ENCODE assay signal across 27 cellular contexts in the genomic region with DNA sequence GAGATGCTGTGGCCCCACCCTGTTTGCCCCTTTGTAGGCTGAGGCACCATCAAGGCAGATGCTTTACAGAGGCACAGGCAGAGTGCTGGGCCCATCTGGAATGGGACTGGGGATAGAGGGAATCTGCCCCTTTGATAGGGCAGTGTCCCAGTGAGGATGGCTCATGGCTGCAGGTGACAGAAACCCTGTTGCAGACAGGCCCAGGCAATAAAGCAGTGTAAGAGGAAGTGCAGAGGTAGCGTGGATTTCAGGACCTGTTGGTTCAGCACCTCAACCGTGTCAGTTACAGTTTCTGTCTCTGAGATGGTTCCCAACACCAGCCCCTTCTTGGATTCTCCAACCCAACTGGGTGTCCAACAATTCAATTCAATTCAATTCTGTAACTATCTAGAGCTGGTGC.
"Had no signal": no experiment of that assay in that cellular context is flagged by ENCODE, and none has a peak within 500 bp of the region (broad histone marks: within the 10 kb centered on the region; RNA-seq: fewer than 3 reads in every experiment).

No MANE protein-coding gene starts in this region.

- DNase-seq: activated CD4-positive, alpha-beta memory T cell treated with anti-CD3 and anti-CD28 coated beads, Interleukin-2, amount 10 ng/mL, durations not matched to agents 7 days and 5 days; activated CD4-positive, alpha-beta T cell treated with anti-CD3 and anti-CD28 coated beads for 36 hours; activated CD4-positive, alpha-beta T cell treated with anti-CD3 and anti-CD28 coated beads, Interleukin-2, amount 50 U/mL, for 1 hour; activated gamma-delta T cell; activated naive CD4-positive, alpha-beta T cell treated with anti-CD3 and anti-CD28 coated beads, Interleukin-2, amount 50 U/mL, for 16 hours; activated naive CD8-positive, alpha-beta T cell treated with anti-CD3 and anti-CD28 coated beads, Interleukin-2, amount 10 ng/mL, durations not matched to agents 7 days and 5 days; activated T-cell treated with anti-CD3 and anti-CD28 coated beads for 4 hours; activated T-cell treated with anti-CD3 and anti-CD28 coated beads, Interleukin-2, amount 50 U/mL, for 48 hours; anterior cingulate cortex; KG1; NCI-H1092; NCI-H1417; NCI-H2029; NCI-H2107; NCI-H2171 treated with DMSO at 0.1 percent for 48 hours; NCI-H226; NCI-H510A; NCI-H526 treated with DMSO at 0.1 percent for 48 hours; OCI-M1; RPMI8226; SK-N-SH; T-helper 1 cell had no signal

- H3K36me3 ChIP-seq: adrenal gland had no signal

- H3K9me2 ChIP-seq: SK-N-SH had no signal

- H3K27me3 Mint-ChIP-seq: activated naive CD8-positive, alpha-beta T cell treated with anti-CD3 and anti-CD28 coated beads, Interleukin-2, amount 10 ng/mL, durations not matched to agents 7 days and 5 days had no signal

- H3K9me3 ChIP-seq: adrenal gland, SK-N-SH had no signal

- H3K36me3 Mint-ChIP-seq: activated naive CD8-positive, alpha-beta T cell treated with anti-CD3 and anti-CD28 coated beads, Interleukin-2, amount 10 ng/mL, durations not matched to agents 7 days and 5 days had no signal

- ATAC-seq: activated CD4-positive, alpha-beta T cell treated with anti-CD3 and anti-CD28 coated beads for 36 hours; activated T-helper 17 cell treated with anti-CD3 and anti-CD28 coated beads, Interleukin-2, amount 50 U/mL, for 72 hours; Panc1; Right ventricle myocardium inferior had no signal

- H3K27ac ChIP-seq: adrenal gland, VCaP had no signal

- H3K9me3 Mint-ChIP-seq: activated CD4-positive, alpha-beta memory T cell treated with anti-CD3 and anti-CD28 coated beads, Interleukin-2, amount 10 ng/mL, durations not matched to agents 7 days and 5 days; activated naive CD8-positive, alpha-beta T cell treated with anti-CD3 and anti-CD28 coated beads, Interleukin-2, amount 10 ng/mL, durations not matched to agents 7 days and 5 days; activated T-helper 17 cell treated with anti-CD3 and anti-CD28 coated beads, Interleukin-2, amount 50 U/mL, for 72 hours had no signal

- H3K27me3 ChIP-seq: adrenal gland had no signal

- H3K4me3 Mint-ChIP-seq: activated CD4-positive, alpha-beta memory T cell treated with anti-CD3 and anti-CD28 coated beads, Interleukin-2, amount 10 ng/mL, durations not matched to agents 7 days and 5 days; activated CD4-positive, alpha-beta T cell treated with anti-CD3 and anti-CD28 coated beads for 36 hours; activated naive CD8-positive, alpha-beta T cell treated with anti-CD3 and anti-CD28 coated beads, Interleukin-2, amount 10 ng/mL, durations not matched to agents 7 days and 5 days; activated T-helper 17 cell treated with anti-CD3 and anti-CD28 coated beads, Interleukin-2, amount 50 U/mL, for 72 hours had no signal

- H3K4me3 ChIP-seq: adrenal gland had no signal

- H3K27ac Mint-ChIP-seq: activated CD4-positive, alpha-beta memory T cell treated with anti-CD3 and anti-CD28 coated beads, Interleukin-2, amount 10 ng/mL, durations not matched to agents 7 days and 5 days; activated CD4-positive, alpha-beta T cell treated with anti-CD3 and anti-CD28 coated beads for 36 hours; activated naive CD8-positive, alpha-beta T cell treated with anti-CD3 and anti-CD28 coated beads, Interleukin-2, amount 10 ng/mL, durations not matched to agents 7 days and 5 days; activated T-helper 17 cell treated with anti-CD3 and anti-CD28 coated beads, Interleukin-2, amount 50 U/mL, for 72 hours had no signal

- H3K4me2 ChIP-seq: SK-N-SH had no signal

- H3K9ac ChIP-seq: SK-N-SH had no signal
